1 cellular context compared by ENCODE assay signal in the genomic region with DNA sequence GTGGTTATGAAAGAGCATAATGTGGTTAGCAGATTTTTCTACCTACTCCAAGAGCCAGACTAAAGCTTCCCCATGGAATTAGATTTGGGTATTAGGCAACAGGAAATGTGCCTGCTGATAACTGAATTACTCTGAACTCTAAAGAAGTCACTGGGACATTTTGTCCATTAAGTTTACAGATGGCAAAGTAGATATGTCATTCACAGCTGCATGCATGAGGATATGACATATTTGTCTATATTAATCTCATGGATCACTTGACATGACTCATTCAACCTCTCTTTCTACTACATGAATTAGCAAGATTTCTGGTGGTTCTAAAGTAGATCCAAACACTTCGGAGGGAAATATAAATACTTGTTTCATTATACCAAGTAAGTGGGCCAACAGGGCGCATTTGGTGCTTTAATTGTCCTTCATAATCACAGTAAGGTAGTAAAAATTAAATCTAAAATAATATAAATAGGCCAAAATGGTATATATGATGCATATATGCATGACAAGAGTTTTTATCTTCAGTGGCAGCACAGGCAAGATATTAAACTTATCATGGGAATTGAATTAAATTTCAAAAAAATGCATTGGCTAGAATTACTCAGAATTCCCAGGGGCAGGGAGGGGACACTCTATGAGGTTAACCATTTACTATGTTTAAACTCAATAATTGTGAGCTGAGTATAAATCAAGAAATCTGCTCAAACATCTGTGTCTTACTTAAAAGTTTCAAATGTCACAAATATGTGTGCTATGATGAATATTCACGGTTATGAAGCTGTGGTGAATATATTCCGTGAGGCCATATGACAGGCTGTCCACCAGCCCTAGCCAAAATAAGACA.
TF ChIP-seq lines count a peak whose summit lies in the region.

No MANE protein-coding gene starts in this region.

TF ChIP-seq in K562, 482 proteins besides CTCF, POLR2A, EP300 and RAD21 (continued from another document):
- TF ChIP-seq C11orf30 (IDR thresholded peaks at IDR 0.05; ENCODE audit: low read depth) (peak; percentile 78), ZNF175 (CRISPR knock-in tag; IDR thresholded peaks at IDR 0.05; ENCODE audit: low read depth) (peak; percentile 91), TEAD4 (IDR thresholded peaks at IDR 0.05; ENCODE audit: low read length) (peak; percentile 100), TEAD4 (CRISPR knock-in tag; IDR thresholded peaks at IDR 0.05; ENCODE audit: borderline replicate concordance) (no peak), SMAD3 (CRISPR knock-in tag; conservative IDR thresholded peaks at IDR 0.05) (peak; percentile 90), TGIF2 (CRISPR knock-in tag; IDR thresholded peaks at IDR 0.05) (no peak), PURB (CRISPR knock-in tag; IDR thresholded peaks at IDR 0.05; ENCODE audit: low read depth) (no peak), HDAC6 (IDR thresholded peaks at IDR 0.05; ENCODE audit: low read depth, low read length) (no peak), FOXJ3 (CRISPR knock-in tag; IDR thresholded peaks at IDR 0.05) (no peak), CBX3 (IDR thresholded peaks at IDR 0.05; ENCODE audit: borderline replicate concordance in 1 of 2, low read length in 2 of 2) (peak in 1 of 2 experiments; percentile 85; a peak in 2 of 3 replicates), SMAD4 (CRISPR knock-in tag; conservative IDR thresholded peaks at IDR 0.05) (peak; percentile 97), ZNF212 (CRISPR knock-in tag; IDR thresholded peaks at IDR 0.05) (no peak), NFATC3 (IDR thresholded peaks at IDR 0.05) (peak; percentile 85), NONO (IDR thresholded peaks at IDR 0.05; ENCODE audit: low read depth in 2 of 2, low read length in 1 of 2) (peak in 1 of 2 experiments; percentile 83; a peak in 1 of 4 replicates), KLF6 (CRISPR knock-in tag; IDR thresholded peaks at IDR 0.05; ENCODE audit: borderline replicate concordance) (peak; percentile 54; the same call in 1 of the 2 replicates), HDAC1 (IDR thresholded peaks at IDR 0.05) (peak; percentile 78 to 96; a peak in 3 of 4 replicates), KHSRP (IDR thresholded peaks at IDR 0.05) (peak; percentile 87), ILF3 (IDR thresholded peaks at IDR 0.05; ENCODE audit: borderline replicate concordance) (peak; percentile 95), ARNT (IDR thresholded peaks at IDR 0.05) (peak; percentile 96 to 97), ZBED1 (IDR thresholded peaks at IDR 0.05) (peak; percentile 86; the same call in 1 of the 2 replicates), GATAD2B (IDR thresholded peaks at IDR 0.05; ENCODE audit: borderline replicate concordance) (peak; percentile 98), NR1H2 (CRISPR knock-in tag; IDR thresholded peaks at IDR 0.05) (no peak), ZNF445 (CRISPR knock-in tag; IDR thresholded peaks at IDR 0.05; ENCODE audit: low read depth) (peak; percentile 66; the same call in 1 of the 2 replicates), DDX20 (tag; IDR thresholded peaks at IDR 0.05; ENCODE audit: low read depth) (peak; percentile 56; the same call in 1 of the 2 replicates), CEBPG (CRISPR knock-in tag; IDR thresholded peaks at IDR 0.05) (peak; percentile 80), CEBPG (tag; conservative IDR thresholded peaks at IDR 0.05 in 1 of 2, IDR thresholded peaks at IDR 0.05 in 1 of 2) (peak; percentile 96 to 98), MXI1 (IDR thresholded peaks at IDR 0.05; ENCODE audit: low read depth, low read length) (peak; percentile 31; the same call in 1 of the 2 replicates), CBFA2T2 (conservative IDR thresholded peaks at IDR 0.05) (peak; percentile 98), FOXP1 (CRISPR knock-in tag; IDR thresholded peaks at IDR 0.05) (no peak), BHLHE40 (IDR thresholded peaks at IDR 0.05; ENCODE audit: low read length) (peak; percentile 64; the same call in 1 of the 2 replicates), BACH1 (tag; IDR thresholded peaks at IDR 0.05) (peak; percentile 79; the same call in 1 of the 2 replicates), CREB1 (IDR thresholded peaks at IDR 0.05) (peak; percentile 64; the same call in 1 of the 2 replicates), CREB1 (CRISPR knock-in tag; IDR thresholded peaks at IDR 0.05) (no peak), ZNF347 (CRISPR knock-in tag; IDR thresholded peaks at IDR 0.05; ENCODE audit: low read depth) (no peak), NUFIP1 (IDR thresholded peaks at IDR 0.05; ENCODE audit: partially characterized antibody) (peak; percentile 48), MAFG (tag; conservative IDR thresholded peaks at IDR 0.05) (peak; percentile 85), SMARCA5 (IDR thresholded peaks at IDR 0.05) (no peak), RAD51 (IDR thresholded peaks at IDR 0.05; ENCODE audit: borderline replicate concordance, low read depth) (peak; percentile 38; the same call in 1 of the 2 replicates), DPF2 (IDR thresholded peaks at IDR 0.05) (peak; percentile 100), SMARCA4 (IDR thresholded peaks at IDR 0.05) (peak; percentile 100), CCNT2 (IDR thresholded peaks at IDR 0.05; ENCODE audit: borderline replicate concordance, extremely low read depth, insufficient read length, low read depth, low read length) (peak; percentile 81), ELF1 (tag; IDR thresholded peaks at IDR 0.05) (peak; percentile 43; the same call in 1 of the 2 replicates), RCOR1 (IDR thresholded peaks at IDR 0.05; ENCODE audit: borderline replicate concordance in 1 of 2, low read depth in 2 of 2, low read length in 2 of 2) (peak; percentile 89 to 98), NFE2 (IDR thresholded peaks at IDR 0.05; ENCODE audit: low read depth) (peak; percentile 85)
- TF ChIP-seq, protein P1, sequence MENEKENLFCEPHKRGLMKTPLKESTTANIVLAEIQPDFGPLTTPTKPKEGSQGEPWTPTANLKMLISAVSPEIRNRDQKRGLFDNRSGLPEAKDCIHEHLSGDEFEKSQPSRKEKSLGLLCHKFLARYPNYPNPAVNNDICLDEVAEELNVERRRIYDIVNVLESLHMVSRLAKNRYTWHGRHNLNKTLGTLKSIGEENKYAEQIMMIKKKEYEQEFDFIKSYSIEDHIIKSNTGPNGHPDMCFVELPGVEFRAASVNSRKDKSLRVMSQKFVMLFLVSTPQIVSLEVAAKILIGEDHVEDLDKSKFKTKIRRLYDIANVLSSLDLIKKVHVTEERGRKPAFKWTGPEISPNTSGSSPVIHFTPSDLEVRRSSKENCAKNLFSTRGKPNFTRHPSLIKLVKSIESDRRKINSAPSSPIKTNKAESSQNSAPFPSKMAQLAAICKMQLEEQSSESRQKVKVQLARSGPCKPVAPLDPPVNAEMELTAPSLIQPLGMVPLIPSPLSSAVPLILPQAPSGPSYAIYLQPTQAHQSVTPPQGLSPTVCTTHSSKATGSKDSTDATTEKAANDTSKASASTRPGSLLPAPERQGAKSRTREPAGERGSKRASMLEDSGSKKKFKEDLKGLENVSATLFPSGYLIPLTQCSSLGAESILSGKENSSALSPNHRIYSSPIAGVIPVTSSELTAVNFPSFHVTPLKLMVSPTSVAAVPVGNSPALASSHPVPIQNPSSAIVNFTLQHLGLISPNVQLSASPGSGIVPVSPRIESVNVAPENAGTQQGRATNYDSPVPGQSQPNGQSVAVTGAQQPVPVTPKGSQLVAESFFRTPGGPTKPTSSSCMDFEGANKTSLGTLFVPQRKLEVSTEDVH (IDR thresholded peaks at IDR 0.05; ENCODE audit: low read depth, partially characterized antibody): peak; percentile 24
- TF ChIP-seq, protein P2, sequence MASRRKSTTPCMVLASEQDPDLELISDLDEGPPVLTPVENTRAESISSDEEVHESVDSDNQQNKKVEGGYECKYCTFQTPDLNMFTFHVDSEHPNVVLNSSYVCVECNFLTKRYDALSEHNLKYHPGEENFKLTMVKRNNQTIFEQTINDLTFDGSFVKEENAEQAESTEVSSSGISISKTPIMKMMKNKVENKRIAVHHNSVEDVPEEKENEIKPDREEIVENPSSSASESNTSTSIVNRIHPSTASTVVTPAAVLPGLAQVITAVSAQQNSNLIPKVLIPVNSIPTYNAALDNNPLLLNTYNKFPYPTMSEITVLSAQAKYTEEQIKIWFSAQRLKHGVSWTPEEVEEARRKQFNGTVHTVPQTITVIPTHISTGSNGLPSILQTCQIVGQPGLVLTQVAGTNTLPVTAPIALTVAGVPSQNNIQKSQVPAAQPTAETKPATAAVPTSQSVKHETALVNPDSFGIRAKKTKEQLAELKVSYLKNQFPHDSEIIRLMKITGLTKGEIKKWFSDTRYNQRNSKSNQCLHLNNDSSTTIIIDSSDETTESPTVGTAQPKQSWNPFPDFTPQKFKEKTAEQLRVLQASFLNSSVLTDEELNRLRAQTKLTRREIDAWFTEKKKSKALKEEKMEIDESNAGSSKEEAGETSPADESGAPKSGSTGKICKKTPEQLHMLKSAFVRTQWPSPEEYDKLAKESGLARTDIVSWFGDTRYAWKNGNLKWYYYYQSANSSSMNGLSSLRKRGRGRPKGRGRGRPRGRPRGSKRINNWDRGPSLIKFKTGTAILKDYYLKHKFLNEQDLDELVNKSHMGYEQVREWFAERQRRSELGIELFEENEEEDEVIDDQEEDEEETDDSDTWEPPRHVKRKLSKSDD (conservative IDR thresholded peaks at IDR 0.05; ENCODE audit: low read length): no peak
- TF ChIP-seq, protein P3, sequence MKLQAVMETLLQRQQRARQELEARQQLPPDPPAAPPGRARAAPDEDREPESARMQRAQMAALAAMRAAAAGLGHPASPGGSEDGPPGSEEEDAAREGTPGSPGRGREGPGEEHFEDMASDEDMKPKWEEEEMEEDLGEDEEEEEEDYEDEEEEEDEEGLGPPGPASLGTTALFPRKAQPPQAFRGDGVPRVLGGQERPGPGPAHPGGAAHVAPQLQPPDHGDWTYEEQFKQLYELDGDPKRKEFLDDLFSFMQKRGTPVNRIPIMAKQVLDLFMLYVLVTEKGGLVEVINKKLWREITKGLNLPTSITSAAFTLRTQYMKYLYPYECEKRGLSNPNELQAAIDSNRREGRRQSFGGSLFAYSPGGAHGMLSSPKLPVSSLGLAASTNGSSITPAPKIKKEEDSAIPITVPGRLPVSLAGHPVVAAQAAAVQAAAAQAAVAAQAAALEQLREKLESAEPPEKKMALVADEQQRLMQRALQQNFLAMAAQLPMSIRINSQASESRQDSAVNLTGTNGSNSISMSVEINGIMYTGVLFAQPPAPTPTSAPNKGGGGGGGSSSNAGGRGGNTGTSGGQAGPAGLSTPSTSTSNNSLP (IDR thresholded peaks at IDR 0.05; ENCODE audit: borderline replicate concordance, low read depth, low read length): peak; percentile 99
- TF ChIP-seq, protein P4, sequence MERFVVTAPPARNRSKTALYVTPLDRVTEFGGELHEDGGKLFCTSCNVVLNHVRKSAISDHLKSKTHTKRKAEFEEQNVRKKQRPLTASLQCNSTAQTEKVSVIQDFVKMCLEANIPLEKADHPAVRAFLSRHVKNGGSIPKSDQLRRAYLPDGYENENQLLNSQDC (CRISPR knock-in tag; IDR thresholded peaks at IDR 0.05): no peak
- TF ChIP-seq, protein P5, sequence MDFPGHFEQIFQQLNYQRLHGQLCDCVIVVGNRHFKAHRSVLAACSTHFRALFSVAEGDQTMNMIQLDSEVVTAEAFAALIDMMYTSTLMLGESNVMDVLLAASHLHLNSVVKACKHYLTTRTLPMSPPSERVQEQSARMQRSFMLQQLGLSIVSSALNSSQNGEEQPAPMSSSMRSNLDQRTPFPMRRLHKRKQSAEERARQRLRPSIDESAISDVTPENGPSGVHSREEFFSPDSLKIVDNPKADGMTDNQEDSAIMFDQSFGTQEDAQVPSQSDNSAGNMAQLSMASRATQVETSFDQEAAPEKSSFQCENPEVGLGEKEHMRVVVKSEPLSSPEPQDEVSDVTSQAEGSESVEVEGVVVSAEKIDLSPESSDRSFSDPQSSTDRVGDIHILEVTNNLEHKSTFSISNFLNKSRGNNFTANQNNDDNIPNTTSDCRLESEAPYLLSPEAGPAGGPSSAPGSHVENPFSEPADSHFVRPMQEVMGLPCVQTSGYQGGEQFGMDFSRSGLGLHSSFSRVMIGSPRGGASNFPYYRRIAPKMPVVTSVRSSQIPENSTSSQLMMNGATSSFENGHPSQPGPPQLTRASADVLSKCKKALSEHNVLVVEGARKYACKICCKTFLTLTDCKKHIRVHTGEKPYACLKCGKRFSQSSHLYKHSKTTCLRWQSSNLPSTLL (IDR thresholded peaks at IDR 0.05): 0 out of 2 replicates have a peak, but pooled peaks have one; percentile 59
- TF ChIP-seq, protein P6, sequence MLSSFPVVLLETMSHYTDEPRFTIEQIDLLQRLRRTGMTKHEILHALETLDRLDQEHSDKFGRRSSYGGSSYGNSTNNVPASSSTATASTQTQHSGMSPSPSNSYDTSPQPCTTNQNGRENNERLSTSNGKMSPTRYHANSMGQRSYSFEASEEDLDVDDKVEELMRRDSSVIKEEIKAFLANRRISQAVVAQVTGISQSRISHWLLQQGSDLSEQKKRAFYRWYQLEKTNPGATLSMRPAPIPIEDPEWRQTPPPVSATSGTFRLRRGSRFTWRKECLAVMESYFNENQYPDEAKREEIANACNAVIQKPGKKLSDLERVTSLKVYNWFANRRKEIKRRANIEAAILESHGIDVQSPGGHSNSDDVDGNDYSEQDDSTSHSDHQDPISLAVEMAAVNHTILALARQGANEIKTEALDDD (IDR thresholded peaks at IDR 0.05): peak; percentile 97
- TF ChIP-seq, protein P7, sequence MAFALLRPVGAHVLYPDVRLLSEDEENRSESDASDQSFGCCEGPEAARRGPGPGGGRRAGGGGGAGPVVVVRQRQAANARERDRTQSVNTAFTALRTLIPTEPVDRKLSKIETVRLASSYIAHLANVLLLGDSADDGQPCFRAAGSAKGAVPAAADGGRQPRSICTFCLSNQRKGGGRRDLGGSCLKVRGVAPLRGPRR (CRISPR knock-in tag; IDR thresholded peaks at IDR 0.05): no peak
- TF ChIP-seq, protein P8, sequence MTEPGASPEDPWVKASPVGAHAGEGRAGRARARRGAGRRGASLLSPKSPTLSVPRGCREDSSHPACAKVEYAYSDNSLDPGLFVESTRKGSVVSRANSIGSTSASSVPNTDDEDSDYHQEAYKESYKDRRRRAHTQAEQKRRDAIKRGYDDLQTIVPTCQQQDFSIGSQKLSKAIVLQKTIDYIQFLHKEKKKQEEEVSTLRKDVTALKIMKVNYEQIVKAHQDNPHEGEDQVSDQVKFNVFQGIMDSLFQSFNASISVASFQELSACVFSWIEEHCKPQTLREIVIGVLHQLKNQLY (CRISPR knock-in tag; conservative IDR thresholded peaks at IDR 0.05): no peak
- TF ChIP-seq, protein P9, sequence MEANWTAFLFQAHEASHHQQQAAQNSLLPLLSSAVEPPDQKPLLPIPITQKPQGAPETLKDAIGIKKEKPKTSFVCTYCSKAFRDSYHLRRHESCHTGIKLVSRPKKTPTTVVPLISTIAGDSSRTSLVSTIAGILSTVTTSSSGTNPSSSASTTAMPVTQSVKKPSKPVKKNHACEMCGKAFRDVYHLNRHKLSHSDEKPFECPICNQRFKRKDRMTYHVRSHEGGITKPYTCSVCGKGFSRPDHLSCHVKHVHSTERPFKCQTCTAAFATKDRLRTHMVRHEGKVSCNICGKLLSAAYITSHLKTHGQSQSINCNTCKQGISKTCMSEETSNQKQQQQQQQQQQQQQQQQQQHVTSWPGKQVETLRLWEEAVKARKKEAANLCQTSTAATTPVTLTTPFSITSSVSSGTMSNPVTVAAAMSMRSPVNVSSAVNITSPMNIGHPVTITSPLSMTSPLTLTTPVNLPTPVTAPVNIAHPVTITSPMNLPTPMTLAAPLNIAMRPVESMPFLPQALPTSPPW (CRISPR knock-in tag; IDR thresholded peaks at IDR 0.05): peak; percentile 63
